Comparison of ENCODE assay signal across 11 cellular contexts in genomic region chr5:67693956-67694564, GRCh38.
DNase-seq lines count a peak whose midpoint lies in the region; ATAC-seq and TF ChIP-seq lines count a peak whose summit lies in the region.
"Had no signal": no experiment of that assay in that cellular context is flagged by ENCODE, and none has a peak within 500 bp of the region (broad histone marks: within the 10 kb centered on the region; RNA-seq: fewer than 3 reads in every experiment).

No MANE protein-coding gene starts in this region.

- WGBS in hepatocyte (ENCODE audit: low lambda C conversion rate, missing lambda C conversion rate) = 48% methylated on average over 6 of the region's 6 CpGs

- H3K27ac ChIP-seq in breast epithelium = peak overlapping the region; percentile 30 to 59
- H3K27ac ChIP-seq in hepatocyte = no peak overlapping the region
- peak overlapping the region; percentile 87 for H3K27ac ChIP-seq in rectal smooth muscle tissue (ENCODE audit: low read depth, low read length)
- no peak overlapping the region for H3K27ac ChIP-seq in PC-3 (ENCODE audit: low read length)

- no peak for ATAC-seq in HG02642 (IDR thresholded peaks at IDR 0.05; ENCODE audit: poor library complexity, unreplicated experiment)
- no peak for ATAC-seq in PC-3
- no peak for ATAC-seq in HG03354 (IDR thresholded peaks at IDR 0.05; ENCODE audit: poor library complexity, severe bottlenecking, unreplicated experiment)
- ATAC-seq: HCT116; stimulated activated naive CD8-positive, alpha-beta T cell treated with anti-CD3 and anti-CD28 coated beads, Interleukin-15, amount 100 ng/mL, for 72 hours had no signal

- intact Hi-C loops in breast epithelium (cut with DNase I; ENCODE audit: low total_unique reads) (no loop called here), PC-3 (cut with micrococcal nuclease) (no loop called here)

- H2AFZ ChIP-seq in hepatocyte (no peak overlapping the region), PC-3 (ENCODE audit: low read length) (no peak overlapping the region)

- DNase-seq in AG08396 (ENCODE audit: low spot score) = peak; percentile 47
- peak; percentile 53 to 92 for DNase-seq in breast epithelium (ENCODE audit: low spot score in 2 of 2)
- DNase-seq in hepatocyte (ENCODE audit: low spot score) = peak; percentile 23
- no peak for DNase-seq in PC-3
- DNase-seq in ACHN = no peak
- DNase-seq: kidney glomerular epithelial cell; stimulated activated naive CD8-positive, alpha-beta T cell treated with anti-CD3 and anti-CD28 coated beads, Interleukin-15, amount 100 ng/mL, for 72 hours had no signal

- H4K20me1 ChIP-seq in hepatocyte (ENCODE audit: insufficient read depth, poor library complexity, severe bottlenecking) (no peaks in the 10 kb centered on the region), PC-3 (ENCODE audit: low read length) (no peaks in the 10 kb centered on the region)

- no peaks in the 10 kb centered on the region for H3F3A ChIP-seq in PC-3 (ENCODE audit: low read length, unreplicated experiment)

- H3K9me3 ChIP-seq in breast epithelium (no peaks in the 10 kb centered on the region), hepatocyte (ENCODE audit: low read depth) (peaks cover 5% of the 10 kb centered on the region), PC-3 (ENCODE audit: low read length) (no peaks in the 10 kb centered on the region)

- POLR2A ChIA-PET in PC-3 (lab: Charles Lee; ENCODE audit: unreplicated experiment) = no interaction called here

- no peak for TF ChIP-seq POLR2A in breast epithelium (IDR thresholded peaks at IDR 0.05)

- BruUV-seq in PC-3 (replicated peaks; lab: Mats Ljungman, UMichigan) = no TSS peak

- no peaks in the 10 kb centered on the region for H3K27me3 ChIP-seq in breast epithelium
- H3K27me3 ChIP-seq in hepatocyte = no peaks in the 10 kb centered on the region
- no peaks in the 10 kb centered on the region for H3K27me3 ChIP-seq in rectal smooth muscle tissue (ENCODE audit: control insufficient read depth, insufficient read depth, low read length)
- H3K27me3 ChIP-seq in PC-3 (ENCODE audit: low read length) = peaks cover 6% of the 10 kb centered on the region; the same call in 1 of the 2 replicates

- TF ChIP-seq CTCF in breast epithelium (IDR thresholded peaks at IDR 0.05) (no peak), hepatocyte (IDR thresholded peaks at IDR 0.05; ENCODE audit: poor library complexity) (no peak), PC-3 (conservative IDR thresholded peaks at IDR 0.05; ENCODE audit: low read depth, low read length) (no peak)

- peaks cover 0 to 8% of the 10 kb centered on the region in 2 donors for H3K4me1 ChIP-seq in breast epithelium
- peaks cover 7% of the 10 kb centered on the region for H3K4me1 ChIP-seq in hepatocyte (ENCODE audit: insufficient read depth)
- H3K4me1 ChIP-seq in rectal smooth muscle tissue (ENCODE audit: control insufficient read depth, insufficient read depth, low read length) = peaks cover 16% of the 10 kb centered on the region
- H3K4me1 ChIP-seq in PC-3 (ENCODE audit: insufficient read depth, low read length) = no peaks in the 10 kb centered on the region

- in situ Hi-C loops in ACHN (cut with HindIII; ENCODE audit: low pct_ligation_motif_present, low pct_unique_long_range_greater_than_20kb, low sequenced_read_pairs) = no loop called here

- H3K9me2 ChIP-seq in hepatocyte (replicated peaks; ENCODE audit: insufficient read depth) (no peaks in the 10 kb centered on the region), PC-3 (replicated peaks; ENCODE audit: low read length) (no peaks in the 10 kb centered on the region)

- CTCF ChIA-PET in PC-3 (lab: Charles Lee) = no interaction called here

- H3K36me3 ChIP-seq in breast epithelium (no peaks in the 10 kb centered on the region), hepatocyte (replicated peaks; ENCODE audit: insufficient read depth, low read depth) (no peaks in the 10 kb centered on the region), rectal smooth muscle tissue (ENCODE audit: control insufficient read depth, insufficient read depth, low read length) (no peaks in the 10 kb centered on the region), PC-3 (ENCODE audit: low read depth, low read length) (no peaks in the 10 kb centered on the region)

- H3K9ac ChIP-seq in rectal smooth muscle tissue (ENCODE audit: low read length) (no peak overlapping the region), PC-3 (ENCODE audit: low read length) (no peak overlapping the region)

- H3K4me2 ChIP-seq in hepatocyte (peak overlapping the region; percentile 41), PC-3 (ENCODE audit: low read length) (no peak overlapping the region)

- H3K4me3 ChIP-seq in breast epithelium = peak overlapping the region in 1 of 3 donors; percentile 19
- no peak overlapping the region for H3K4me3 ChIP-seq in hepatocyte
- no peak overlapping the region for H3K4me3 ChIP-seq in rectal smooth muscle tissue (ENCODE audit: low read length)
- no peak overlapping the region for H3K4me3 ChIP-seq in PC-3 (ENCODE audit: low read length)

- H3K79me2 ChIP-seq in hepatocyte = no peaks in the 10 kb centered on the region
- H3K79me2 ChIP-seq in PC-3 (ENCODE audit: low read length) = no peaks in the 10 kb centered on the region

Comparison
In these comparisons a context has a peak if more than half of its experiments do, and no peak if none do; other contexts are left out.
1. DNase-seq: peak in AG08396 (single experiment), breast epithelium (2 of 2) and hepatocyte (single experiment); none in PC-3 (single experiment) and ACHN (single experiment).
2. H3K27ac ChIP-seq: peak in breast epithelium (2 of 2) and rectal smooth muscle tissue (single experiment); none in hepatocyte (single experiment) and PC-3 (single experiment).